ENCODE assay signal across 8 cellular contexts in the genomic region with DNA sequence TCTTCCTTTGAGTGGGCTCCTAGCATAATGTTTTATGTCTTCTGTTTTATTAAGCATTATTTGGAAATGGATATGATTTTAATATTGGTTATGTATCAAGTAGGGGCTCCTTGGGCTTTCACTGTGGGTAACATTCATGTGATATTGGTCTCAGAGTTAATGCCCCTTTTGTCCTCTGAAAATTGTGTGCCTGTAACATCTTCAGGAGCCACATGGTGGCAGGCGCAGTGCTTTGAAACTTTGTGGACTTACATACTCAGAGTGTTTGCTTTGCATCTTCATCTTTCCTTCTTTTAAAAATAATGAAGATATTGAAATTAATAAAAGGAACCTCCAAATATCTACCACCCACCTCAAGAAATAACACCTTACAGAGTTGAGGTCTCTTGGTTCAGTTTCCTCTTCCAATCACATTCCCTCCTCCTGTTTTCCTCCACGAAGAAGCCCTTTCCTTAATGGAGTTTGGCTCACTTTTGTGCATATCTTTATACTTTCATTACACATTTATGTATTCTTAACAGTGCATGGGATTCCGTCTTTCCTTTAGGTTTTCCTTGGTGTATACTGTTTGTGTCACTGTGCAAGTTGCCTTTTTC.
DNase-seq lines count a peak whose midpoint lies in the region; ATAC-seq, FAIRE-seq and TF ChIP-seq lines count a peak whose summit lies in the region.

No MANE protein-coding gene starts in this region.

- peak overlapping the region in 8 of 12 donors; percentile 0 to 62 (median 25) for H3K27ac ChIP-seq in heart left ventricle

- no peaks in the 10 kb centered on the region for H3K36me3 Mint-ChIP-seq in activated naive CD4-positive, alpha-beta T cell treated with anti-CD3 and anti-CD28 coated beads, Interleukin-2, amount 50 U/mL, for 72 hours

- intact Hi-C loops in heart left ventricle (cut with DNase I) = loop anchor here in 4 of 10 donors (1.0 to 2.0 kb wide), 3 partner anchors 26 to 29 kb away; no protein-coding TSS in a partner anchor

- DNase-seq in activated naive CD4-positive, alpha-beta T cell treated with Interleukin-2 at 50 U/mL for 16 hours = peak; percentile 61
- DNase-seq in activated naive CD4-positive, alpha-beta T cell treated with anti-CD3 and anti-CD28 coated beads, Interleukin-2, amount 50 U/mL, for 72 hours (ENCODE audit: low spot score in 2 of 2) = no peak
- peak; percentile 41 for DNase-seq in NCI-H2171 treated with DMSO at 0.1 percent for 48 hours (lab: John Stamatoyannopoulos, UW)
- peak; percentile 40 for DNase-seq in activated T-helper 9 cell treated with anti-CD3 and anti-CD28 coated beads, Interleukin-2, amount 50 U/mL, for 16 hours (ENCODE audit: low read depth)
- peak in 1 of 5 donors; percentile 45 for DNase-seq in heart left ventricle
- DNase-seq in stimulated activated CD4-positive, alpha-beta T cell treated with anti-CD3 and anti-CD28 coated beads, Interleukin-2, amount 100 ng/mL, for 4 hours (ENCODE audit: low read depth) = peak; percentile 36
- no peak for DNase-seq in ureter (ENCODE audit: low spot score)
- DNase-seq in H54 (ENCODE audit: insufficient read length, low spot score) = no peak

- ATAC-seq in activated naive CD4-positive, alpha-beta T cell treated with anti-CD3 and anti-CD28 coated beads, Interleukin-2, amount 50 U/mL, for 72 hours = no peak
- peak in 3 of 4 donors; percentile 47 to 63 (median 61) for ATAC-seq in heart left ventricle

- no peaks in the 10 kb centered on the region for H3K27me3 ChIP-seq in heart left ventricle

- H3K4me3 ChIP-seq in heart left ventricle = no peak overlapping the region

- no peaks in the 10 kb centered on the region for H3K9me3 ChIP-seq in heart left ventricle

- FAIRE-seq in H54 (lab: Jason Lieb, UNC) = no peak

- no peaks in the 10 kb centered on the region for H3K9me3 Mint-ChIP-seq in activated naive CD4-positive, alpha-beta T cell treated with anti-CD3 and anti-CD28 coated beads, Interleukin-2, amount 50 U/mL, for 72 hours

- WGBS in heart left ventricle, 4 donors = 53 to 71% (median 62%) methylated on average over 3 of the region's 3 CpGs

- H3K27ac Mint-ChIP-seq in activated naive CD4-positive, alpha-beta T cell treated with anti-CD3 and anti-CD28 coated beads, Interleukin-2, amount 50 U/mL, for 72 hours = no peak overlapping the region

- peaks cover 0 to 30% (median 14%) of the 10 kb centered on the region in 12 donors for H3K4me1 ChIP-seq in heart left ventricle

- no peak for TF ChIP-seq POLR2A in heart left ventricle (IDR thresholded peaks at IDR 0.05)
- no peak for TF ChIP-seq POLR2A in H54 (IDR thresholded peaks at IDR 0.05; ENCODE audit: low read depth, low read length)

- peaks cover 0 to 2% (median 0%) of the 10 kb centered on the region in 9 donors for H3K36me3 ChIP-seq in heart left ventricle

- TF ChIP-seq CTCF in heart left ventricle (IDR thresholded peaks at IDR 0.05) = peak; percentile 33 to 70 (median 61)

Comparison
In these comparisons a context has a peak if more than half of its experiments do, and no peak if none do; other contexts are left out.
1. DNase-seq: peak in activated naive CD4-positive, alpha-beta T cell treated with Interleukin-2 at 50 U/mL for 16 hours (single experiment), NCI-H2171 treated with DMSO at 0.1 percent for 48 hours (single experiment), activated T-helper 9 cell treated with anti-CD3 and anti-CD28 coated beads, Interleukin-2, amount 50 U/mL, for 16 hours (single experiment) and stimulated activated CD4-positive, alpha-beta T cell treated with anti-CD3 and anti-CD28 coated beads, Interleukin-2, amount 100 ng/mL, for 4 hours (single experiment); none in activated naive CD4-positive, alpha-beta T cell treated with anti-CD3 and anti-CD28 coated beads, Interleukin-2, amount 50 U/mL, for 72 hours (0 of 2), ureter (single experiment) and H54 (single experiment).
2. ATAC-seq: peak in heart left ventricle (3 of 4); none in activated naive CD4-positive, alpha-beta T cell treated with anti-CD3 and anti-CD28 coated beads, Interleukin-2, amount 50 U/mL, for 72 hours (0 of 2).